ENCODE assay signal across 1 cellular context in genomic region chr1:116485071-116485735, GRCh38.
TF ChIP-seq lines count a peak whose summit lies in the region.

No MANE protein-coding gene starts in this region.

TF ChIP-seq in HepG2, 621 proteins besides CTCF, POLR2A, EP300 and RAD21 (continued from another document and continues in another):
- TF ChIP-seq HNF1A (IDR thresholded peaks at IDR 0.05; ENCODE audit: low read depth) (peak; percentile 49; the same call in 1 of the 2 replicates), HNF1A (CRISPR knock-in tag; IDR thresholded peaks at IDR 0.05; ENCODE audit: borderline replicate concordance) (peak; percentile 83; the same call in 1 of the 2 replicates), HDAC2 (CRISPR knock-in tag; IDR thresholded peaks at IDR 0.05) (peak; percentile 46; the same call in 1 of the 2 replicates), XRCC5 (optimal IDR thresholded peaks at IDR 0.05; ENCODE audit: low read length) (no peak), FOXA1 (IDR thresholded peaks at IDR 0.05) (no peak), FOXA1 (CRISPR knock-in tag; IDR thresholded peaks at IDR 0.05) (peak; percentile 48; the same call in 1 of the 2 replicates), PTBP1 (IDR thresholded peaks at IDR 0.05; ENCODE audit: low read depth, low read length, poor library complexity, severe bottlenecking) (no peak), NFATC3 (CRISPR knock-in tag; IDR thresholded peaks at IDR 0.05) (no peak), ZFP36 (IDR thresholded peaks at IDR 0.05; ENCODE audit: borderline replicate concordance, low read depth, low read length, partially characterized antibody) (no peak), TP53 (CRISPR knock-in tag; conservative IDR thresholded peaks at IDR 0.05) (0 out of 2 replicates have a peak, but pooled peaks have one; percentile 56), CSRNP2 (CRISPR knock-in tag; conservative IDR thresholded peaks at IDR 0.05; ENCODE audit: low read depth) (no peak), ZNF891 (CRISPR knock-in tag; IDR thresholded peaks at IDR 0.05) (no peak), CBX5 (CRISPR knock-in tag; IDR thresholded peaks at IDR 0.05; ENCODE audit: borderline replicate concordance) (peak; percentile 66; the same call in 1 of the 2 replicates), KLF11 (CRISPR knock-in tag; IDR thresholded peaks at IDR 0.05) (no peak; the same call in 1 of the 2 replicates), MIER2 (CRISPR knock-in tag; IDR thresholded peaks at IDR 0.05) (0 out of 2 replicates have a peak, but pooled peaks have one; percentile 37), ATRX (CRISPR knock-in tag; IDR thresholded peaks at IDR 0.05; ENCODE audit: borderline replicate concordance) (no peak), ZMYM3 (CRISPR knock-in tag; IDR thresholded peaks at IDR 0.05) (0 out of 2 replicates have a peak, but pooled peaks have one; percentile 17), FOXC1 (CRISPR knock-in tag; IDR thresholded peaks at IDR 0.05; ENCODE audit: borderline replicate concordance) (no peak; the same call in 1 of the 2 replicates), ZBTB3 (CRISPR knock-in tag; IDR thresholded peaks at IDR 0.05; ENCODE audit: borderline replicate concordance, low read depth) (no peak), KDM5A (IDR thresholded peaks at IDR 0.05; ENCODE audit: borderline replicate concordance, low read length) (no peak), MAX (IDR thresholded peaks at IDR 0.05) (peak; percentile 32), BHLHE40 (IDR thresholded peaks at IDR 0.05; ENCODE audit: low read length) (no peak), ZMAT3 (CRISPR knock-in tag; conservative IDR thresholded peaks at IDR 0.05) (no peak), ZNF598 (CRISPR knock-in tag; IDR thresholded peaks at IDR 0.05; ENCODE audit: borderline replicate concordance) (no peak), HBP1 (CRISPR knock-in tag; IDR thresholded peaks at IDR 0.05; ENCODE audit: low read depth) (no peak), SP5 (CRISPR knock-in tag; IDR thresholded peaks at IDR 0.05; ENCODE audit: borderline replicate concordance, low read depth) (no peak), AHR (CRISPR knock-in tag; IDR thresholded peaks at IDR 0.05) (no peak), TARDBP (CRISPR knock-in tag; IDR thresholded peaks at IDR 0.05) (peak; percentile 81), SKI (IDR thresholded peaks at IDR 0.05; ENCODE audit: partially characterized antibody) (no peak), NFRKB (IDR thresholded peaks at IDR 0.05) (no peak), ZBTB4 (CRISPR knock-in tag; IDR thresholded peaks at IDR 0.05; ENCODE audit: borderline replicate concordance) (0 out of 2 replicates have a peak, but pooled peaks have one; percentile 16), CREB1 (IDR thresholded peaks at IDR 0.05) (no peak), CREB1 (CRISPR knock-in tag; IDR thresholded peaks at IDR 0.05) (no peak)
- TF ChIP-seq, protein P1, sequence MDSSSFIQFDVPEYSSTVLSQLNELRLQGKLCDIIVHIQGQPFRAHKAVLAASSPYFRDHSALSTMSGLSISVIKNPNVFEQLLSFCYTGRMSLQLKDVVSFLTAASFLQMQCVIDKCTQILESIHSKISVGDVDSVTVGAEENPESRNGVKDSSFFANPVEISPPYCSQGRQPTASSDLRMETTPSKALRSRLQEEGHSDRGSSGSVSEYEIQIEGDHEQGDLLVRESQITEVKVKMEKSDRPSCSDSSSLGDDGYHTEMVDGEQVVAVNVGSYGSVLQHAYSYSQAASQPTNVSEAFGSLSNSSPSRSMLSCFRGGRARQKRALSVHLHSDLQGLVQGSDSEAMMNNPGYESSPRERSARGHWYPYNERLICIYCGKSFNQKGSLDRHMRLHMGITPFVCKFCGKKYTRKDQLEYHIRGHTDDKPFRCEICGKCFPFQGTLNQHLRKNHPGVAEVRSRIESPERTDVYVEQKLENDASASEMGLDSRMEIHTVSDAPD (CRISPR knock-in tag; IDR thresholded peaks at IDR 0.05) = no peak
- TF ChIP-seq, protein P2, sequence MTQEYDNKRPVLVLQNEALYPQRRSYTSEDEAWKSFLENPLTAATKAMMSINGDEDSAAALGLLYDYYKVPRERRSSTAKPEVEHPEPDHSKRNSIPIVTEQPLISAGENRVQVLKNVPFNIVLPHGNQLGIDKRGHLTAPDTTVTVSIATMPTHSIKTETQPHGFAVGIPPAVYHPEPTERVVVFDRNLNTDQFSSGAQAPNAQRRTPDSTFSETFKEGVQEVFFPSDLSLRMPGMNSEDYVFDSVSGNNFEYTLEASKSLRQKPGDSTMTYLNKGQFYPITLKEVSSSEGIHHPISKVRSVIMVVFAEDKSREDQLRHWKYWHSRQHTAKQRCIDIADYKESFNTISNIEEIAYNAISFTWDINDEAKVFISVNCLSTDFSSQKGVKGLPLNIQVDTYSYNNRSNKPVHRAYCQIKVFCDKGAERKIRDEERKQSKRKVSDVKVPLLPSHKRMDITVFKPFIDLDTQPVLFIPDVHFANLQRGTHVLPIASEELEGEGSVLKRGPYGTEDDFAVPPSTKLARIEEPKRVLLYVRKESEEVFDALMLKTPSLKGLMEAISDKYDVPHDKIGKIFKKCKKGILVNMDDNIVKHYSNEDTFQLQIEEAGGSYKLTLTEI (CRISPR knock-in tag; conservative IDR thresholded peaks at IDR 0.05) = no peak
- TF ChIP-seq, protein P3, sequence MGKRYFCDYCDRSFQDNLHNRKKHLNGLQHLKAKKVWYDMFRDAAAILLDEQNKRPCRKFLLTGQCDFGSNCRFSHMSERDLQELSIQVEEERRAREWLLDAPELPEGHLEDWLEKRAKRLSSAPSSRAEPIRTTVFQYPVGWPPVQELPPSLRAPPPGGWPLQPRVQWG (CRISPR knock-in tag; IDR thresholded peaks at IDR 0.05; ENCODE audit: borderline replicate concordance, low read depth) = no peak
- TF ChIP-seq, protein P4, sequence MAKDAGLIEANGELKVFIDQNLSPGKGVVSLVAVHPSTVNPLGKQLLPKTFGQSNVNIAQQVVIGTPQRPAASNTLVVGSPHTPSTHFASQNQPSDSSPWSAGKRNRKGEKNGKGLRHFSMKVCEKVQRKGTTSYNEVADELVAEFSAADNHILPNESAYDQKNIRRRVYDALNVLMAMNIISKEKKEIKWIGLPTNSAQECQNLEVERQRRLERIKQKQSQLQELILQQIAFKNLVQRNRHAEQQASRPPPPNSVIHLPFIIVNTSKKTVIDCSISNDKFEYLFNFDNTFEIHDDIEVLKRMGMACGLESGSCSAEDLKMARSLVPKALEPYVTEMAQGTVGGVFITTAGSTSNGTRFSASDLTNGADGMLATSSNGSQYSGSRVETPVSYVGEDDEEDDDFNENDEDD (CRISPR knock-in tag; IDR thresholded peaks at IDR 0.05; ENCODE audit: borderline replicate concordance) = 0 out of 2 replicates have a peak, but pooled peaks have one; percentile 21
- TF ChIP-seq, protein P5, sequence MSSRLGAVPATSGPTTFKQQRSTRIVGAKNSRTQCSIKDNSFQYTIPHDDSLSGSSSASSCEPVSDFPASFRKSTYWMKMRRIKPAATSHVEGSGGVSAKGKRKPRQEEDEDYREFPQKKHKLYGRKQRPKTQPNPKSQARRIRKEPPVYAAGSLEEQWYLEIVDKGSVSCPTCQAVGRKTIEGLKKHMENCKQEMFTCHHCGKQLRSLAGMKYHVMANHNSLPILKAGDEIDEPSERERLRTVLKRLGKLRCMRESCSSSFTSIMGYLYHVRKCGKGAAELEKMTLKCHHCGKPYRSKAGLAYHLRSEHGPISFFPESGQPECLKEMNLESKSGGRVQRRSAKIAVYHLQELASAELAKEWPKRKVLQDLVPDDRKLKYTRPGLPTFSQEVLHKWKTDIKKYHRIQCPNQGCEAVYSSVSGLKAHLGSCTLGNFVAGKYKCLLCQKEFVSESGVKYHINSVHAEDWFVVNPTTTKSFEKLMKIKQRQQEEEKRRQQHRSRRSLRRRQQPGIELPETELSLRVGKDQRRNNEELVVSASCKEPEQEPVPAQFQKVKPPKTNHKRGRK (CRISPR knock-in tag; IDR thresholded peaks at IDR 0.05) = no peak
- TF ChIP-seq, protein P6, sequence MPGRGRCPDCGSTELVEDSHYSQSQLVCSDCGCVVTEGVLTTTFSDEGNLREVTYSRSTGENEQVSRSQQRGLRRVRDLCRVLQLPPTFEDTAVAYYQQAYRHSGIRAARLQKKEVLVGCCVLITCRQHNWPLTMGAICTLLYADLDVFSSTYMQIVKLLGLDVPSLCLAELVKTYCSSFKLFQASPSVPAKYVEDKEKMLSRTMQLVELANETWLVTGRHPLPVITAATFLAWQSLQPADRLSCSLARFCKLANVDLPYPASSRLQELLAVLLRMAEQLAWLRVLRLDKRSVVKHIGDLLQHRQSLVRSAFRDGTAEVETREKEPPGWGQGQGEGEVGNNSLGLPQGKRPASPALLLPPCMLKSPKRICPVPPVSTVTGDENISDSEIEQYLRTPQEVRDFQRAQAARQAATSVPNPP (CRISPR knock-in tag; IDR thresholded peaks at IDR 0.05) = no peak
